Comparison of ENCODE assay signal across 8 cellular contexts in the genomic region with DNA sequence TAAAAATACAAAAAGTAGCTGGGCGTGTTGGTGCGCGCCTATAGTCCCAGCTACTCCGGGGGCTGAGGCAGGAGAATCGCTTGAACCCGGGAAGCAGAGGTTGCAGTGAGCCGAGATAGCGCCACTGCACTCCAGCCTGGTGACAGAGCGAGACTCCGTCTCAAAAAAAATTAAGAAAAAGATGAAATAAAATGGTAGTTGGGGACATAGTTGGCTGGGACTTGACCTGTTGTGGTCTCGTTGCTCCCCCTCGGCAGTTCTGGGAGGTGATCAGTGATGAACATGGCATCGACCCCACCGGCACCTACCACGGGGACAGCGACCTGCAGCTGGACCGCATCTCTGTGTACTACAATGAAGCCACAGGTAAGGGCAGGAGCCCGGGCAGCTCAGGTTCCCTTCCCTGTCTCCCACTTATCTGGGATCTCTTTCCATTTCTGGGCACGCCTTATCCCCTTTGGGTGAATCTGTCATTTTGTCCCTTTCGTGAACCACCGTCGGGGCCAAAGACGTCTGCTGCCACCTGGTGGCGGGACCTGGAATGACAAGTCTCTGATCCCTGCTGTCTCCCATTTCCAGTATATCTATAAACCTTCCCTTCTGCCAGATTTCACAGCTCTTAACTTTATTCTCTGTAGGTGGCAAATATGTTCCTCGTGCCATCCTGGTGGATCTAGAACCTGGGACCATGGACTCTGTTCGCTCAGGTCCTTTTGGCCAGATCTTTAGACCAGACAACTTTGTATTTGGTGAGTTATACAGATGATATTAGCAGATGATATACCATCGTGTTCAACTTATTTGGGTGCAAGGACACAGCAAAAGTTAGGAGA. TPM values are rescaled to one million over a fixed set of nuclear protein-coding genes. Genes with fewer than 3 reads are reported as not detected.
DNase-seq lines count a peak whose midpoint lies in the region; ATAC-seq, FAIRE-seq and TF ChIP-seq lines count a peak whose summit lies in the region.

No MANE protein-coding gene starts in this region.

- H3F3A ChIP-seq in GM23248 (ENCODE audit: insufficient read depth), result peaks cover 81% of the 10 kb centered on the region

- ATAC-seq in HepG2 (peak; percentile 0; the same call in 1 of the 3 replicates), GM18868 (IDR thresholded peaks at IDR 0.05; ENCODE audit: unreplicated experiment) (no peak)

- no peak overlapping the region for H2AFZ ChIP-seq in GM23248
- H2AFZ ChIP-seq in HepG2 (ENCODE audit: low read length), result no peak overlapping the region

- H4K20me1 ChIP-seq in GM23248 (ENCODE audit: insufficient read depth) (peaks cover 19% of the 10 kb centered on the region; the same call in 1 of the 2 replicates), HepG2 (ENCODE audit: insufficient read depth, low read length) (peaks cover 44% of the 10 kb centered on the region)

- intact Hi-C loops in HepG2 (cut with micrococcal nuclease; ENCODE audit: unreplicated experiment), result loop anchor here (1.0 to 5.0 kb wide), 4 partner anchors 35 to 240 kb away; no protein-coding TSS in a partner anchor

- TF ChIP-seq POLR2A in HepG2 (IDR thresholded peaks at IDR 0.05; ENCODE audit: insufficient read depth in 1 of 2, low read depth in 2 of 2, low read length in 2 of 2), result peak; percentile 50 to 63; a peak in 2 of 4 replicates

- DNase-seq in AG20443 (ENCODE audit: low spot score) (peak; percentile 66), GM23248 (peak; percentile 79), NCI-H526 (lab: John Stamatoyannopoulos, UW) (peak; percentile 66 to 80), dermis blood vessel endothelial cell (peak; percentile 88), HepG2 (ENCODE audit: low spot score) (peak; percentile 82)
- peak; percentile 82 to 87 for DNase-seq in activated CD4-positive, alpha-beta T cell treated with anti-CD3 and anti-CD28 coated beads, Interleukin-2, amount 50 U/mL, for 4 hours
- peak; percentile 88 for DNase-seq in stimulated activated CD4-positive, alpha-beta T cell treated with anti-CD3 and anti-CD28 coated beads, Interleukin-4, amount 100 ng/mL, for 24 hours

- peak overlapping the region; percentile 97 for H3K4me3 ChIP-seq in GM23248
- peak overlapping the region; percentile 89 to 94 (median 90); a peak in 5 of 6 replicates for H3K4me3 ChIP-seq in HepG2 (replicated peaks in 1 of 3; ENCODE audit: insufficient read depth in 1 of 3, low read depth in 2 of 3, low read length in 3 of 3)

- peak; percentile 96 for TF ChIP-seq CTCF in HepG2 (CRISPR knock-in tag; IDR thresholded peaks at IDR 0.05)

- 5% methylated on average over 27 of the region's 27 CpGs for WGBS in GM23248 (ENCODE audit: low coverage in 1 of 2, low lambda C conversion rate in 2 of 2, missing lambda C conversion rate in 2 of 2), 2 experiments
- WGBS in HepG2 (ENCODE audit: low lambda C conversion rate), result 31% methylated on average over 27 of the region's 27 CpGs

- POLR2A ChIA-PET in HepG2 (lab: Yijun Ruan, JAX), result interaction anchor here (0.9 to 5.0 kb wide), 17 partner anchors 8 to 191 kb away, joined by 3 to 92 read pairs (median 9); a partner anchor contains a TSS

- TF ChIP-seq EP300 in HepG2 (IDR thresholded peaks at IDR 0.05; ENCODE audit: low read depth in 2 of 2, low read length in 2 of 2), result no peak
- no peak for TF ChIP-seq EP300 in HepG2 (CRISPR knock-in tag; IDR thresholded peaks at IDR 0.05; ENCODE audit: borderline replicate concordance)

- BruUV-seq in HepG2 (replicated peaks; lab: Mats Ljungman, UMichigan), result no TSS peak

- no peaks in the 10 kb centered on the region for H3K27me3 ChIP-seq in GM23248 (replicated peaks; ENCODE audit: insufficient read depth)
- H3K27me3 ChIP-seq in HepG2 (ENCODE audit: control insufficient read depth in 1 of 2, insufficient read depth in 2 of 2, low read length in 2 of 2), result no peaks in the 10 kb centered on the region; a peak in 1 of 5 replicates

- H3K9me3 ChIP-seq in GM23248 (ENCODE audit: low read depth) (no peaks in the 10 kb centered on the region), HepG2 (ENCODE audit: low read length) (no peaks in the 10 kb centered on the region)

- H3K9ac ChIP-seq in GM23248, result peak overlapping the region; percentile 99
- H3K9ac ChIP-seq in HepG2 (ENCODE audit: insufficient read depth, low read depth, low read length), result peak overlapping the region; percentile 96

- H3K36me3 ChIP-seq in GM23248 (ENCODE audit: low read depth), result peaks cover 35% of the 10 kb centered on the region
- H3K36me3 ChIP-seq in HepG2 (replicated peaks in 1 of 2; ENCODE audit: control insufficient read depth in 1 of 2, insufficient read depth in 2 of 2, low read length in 2 of 2), result peaks cover 13 to 37% of the 10 kb centered on the region in 2 experiments

- H3K4me2 ChIP-seq in GM23248 (ENCODE audit: unreplicated experiment), result peak overlapping the region; percentile 93
- peak overlapping the region; percentile 82 for H3K4me2 ChIP-seq in HepG2 (ENCODE audit: low read depth, low read length)

- H3K4me1 ChIP-seq in GM23248 (ENCODE audit: insufficient read depth) (peaks cover 57% of the 10 kb centered on the region), HepG2 (ENCODE audit: insufficient read depth, low read length) (peaks cover 58% of the 10 kb centered on the region)

- peak; percentile 94 for TF ChIP-seq RAD21 in HepG2 (CRISPR knock-in tag; IDR thresholded peaks at IDR 0.05)

- FAIRE-seq in HepG2 (lab: Jason Lieb, UNC), result peak; percentile 73

- H3K79me2 ChIP-seq in GM23248 (ENCODE audit: insufficient read depth) (peaks cover 71% of the 10 kb centered on the region), HepG2 (ENCODE audit: insufficient read depth, low read length) (peaks cover 46% of the 10 kb centered on the region)

- H3K9me2 ChIP-seq in GM23248 (ENCODE audit: insufficient read depth), result no peaks in the 10 kb centered on the region

- peak overlapping the region; percentile 95 for H3K27ac ChIP-seq in GM23248
- H3K27ac ChIP-seq in HepG2 (ENCODE audit: extremely low read length, insufficient read depth, low read length), result peak overlapping the region; percentile 96

- in situ Hi-C loops in GM23248 (cut with MboI), result no loop called here
- in situ Hi-C loops in HepG2 (cut with HindIII; ENCODE audit: extremely low pct_ligation_motif_present, low pct_unique_long_range_greater_than_20kb), result loop anchor here (5.0 to 10.0 kb wide), 2 partner anchors 45 to 238 kb away; a partner anchor contains a TSS

- CTCF ChIA-PET in HepG2 (lab: Yijun Ruan, JAX; ENCODE audit: low intra/inter-chr PET ratio, low total read pairs), result interaction anchor here (0.8 to 3.5 kb wide), 10 partner anchors 8 to 155 kb away, joined by 3 to 130 read pairs (median 4); a partner anchor contains a TSS

RNA-seq across cellular contexts. Expression of a gene that starts 2.3 kb away (rescaled TPM):
- total RNA-seq in GM23248 (2014; rRNA removed; shearing (Covaris generic)), result 525 and 565 TPM in 2 replicates
- polyA plus RNA-seq in GM23248 (2016; fragmentation: Nextera tagmentation; extraction: Ambion mirVana) (491 and 520 TPM in 2 replicates), HepG2 (2011; rRNA removed) (980 and 1,163 TPM in 2 replicates)
- total RNA-seq in dermis blood vessel endothelial cell (301 and 692 TPM in 2 replicates), HepG2 (2016; rRNA removed; fragmentation: Illumina TruSeq; extraction: Trizol) (911 and 1,275 TPM in 2 replicates)
- total RNA-seq in HepG2 (2016; cell fraction: cytosol; rRNA removed; fragmentation: Illumina TruSeq; extraction: Trizol; ENCODE audit: low read depth), result 241 and 250 TPM in 2 replicates
- total RNA-seq in HepG2 (2016; cell fraction: insoluble cytoplasmic fraction; rRNA removed; fragmentation: Illumina TruSeq; extraction: Trizol), result 892 and 1,275 TPM in 2 replicates
- total RNA-seq in HepG2 (2016; cell fraction: membrane; rRNA removed; fragmentation: Illumina TruSeq; extraction: Trizol), result 542 and 545 TPM in 2 replicates
- total RNA-seq in HepG2 (2016; cell fraction: nucleus; rRNA removed; fragmentation: Illumina TruSeq; extraction: Trizol), result 386 and 402 TPM in 2 replicates
- 853 and 1,099 TPM in 2 replicates for polyA plus RNA-seq in HepG2 (2011; cell fraction: cytosol; rRNA removed)
- 241 and 246 TPM in 2 replicates for polyA plus RNA-seq in HepG2 (2011; cell fraction: nucleus; rRNA removed)
- 478 and 597 TPM in 2 replicates for polyA plus RNA-seq in HepG2 (2012)
- polyA plus RNA-seq in HepG2 (2016; cell fraction: cytosol; fragmentation: Illumina TruSeq; extraction: Trizol; ENCODE audit: low read depth), result 300 and 321 TPM in 2 replicates
- 2,019 and 2,085 TPM in 2 replicates for polyA plus RNA-seq in HepG2 (2016; cell fraction: insoluble cytoplasmic fraction; fragmentation: Illumina TruSeq; extraction: Trizol; ENCODE audit: low read depth)
- polyA plus RNA-seq in HepG2 (2016; cell fraction: membrane; fragmentation: Illumina TruSeq; extraction: Trizol; ENCODE audit: low read depth), result 586 and 657 TPM in 2 replicates
- polyA plus RNA-seq in HepG2 (2016; cell fraction: nucleus; fragmentation: Illumina TruSeq; extraction: Trizol; ENCODE audit: insufficient read depth, low read depth), result 686 and 716 TPM in 2 replicates
- polyA minus RNA-seq in HepG2 (2011; rRNA and poly(A)+ RNA removed; ENCODE audit: low replicate concordance), result 1,833 and 2,373 TPM in 2 replicates
- 412 and 479 TPM in 2 replicates for polyA minus RNA-seq in HepG2 (2011; cell fraction: cytosol; rRNA and poly(A)+ RNA removed)
- polyA minus RNA-seq in HepG2 (2011; cell fraction: nucleus; rRNA and poly(A)+ RNA removed), result 105 and 134 TPM in 2 replicates

RNA-seq across cellular contexts. Expression of a gene that starts 5.4 kb away (rescaled TPM):
- total RNA-seq in GM23248 (2014; rRNA removed; shearing (Covaris generic)), result 4.9 and 6.6 TPM in 2 replicates
- polyA plus RNA-seq in GM23248 (2016; fragmentation: Nextera tagmentation; extraction: Ambion mirVana) (6.7 and 7.1 TPM in 2 replicates), HepG2 (2011; rRNA removed) (11.7 and 14.0 TPM in 2 replicates)
- total RNA-seq in dermis blood vessel endothelial cell (6.3 and 12.5 TPM in 2 replicates), HepG2 (2016; rRNA removed; fragmentation: Illumina TruSeq; extraction: Trizol) (8.4 and 20.5 TPM in 2 replicates)
- total RNA-seq in HepG2 (2016; cell fraction: cytosol; rRNA removed; fragmentation: Illumina TruSeq; extraction: Trizol; ENCODE audit: low read depth), result 2.6 TPM in 2 replicates
- total RNA-seq in HepG2 (2016; cell fraction: insoluble cytoplasmic fraction; rRNA removed; fragmentation: Illumina TruSeq; extraction: Trizol), result 9.0 and 18.7 TPM in 2 replicates
- 7.6 TPM in 2 replicates for total RNA-seq in HepG2 (2016; cell fraction: membrane; rRNA removed; fragmentation: Illumina TruSeq; extraction: Trizol)
- total RNA-seq in HepG2 (2016; cell fraction: nucleus; rRNA removed; fragmentation: Illumina TruSeq; extraction: Trizol), result 18.3 and 20.9 TPM in 2 replicates
- 4.5 and 6.7 TPM in 2 replicates for polyA plus RNA-seq in HepG2 (2011; cell fraction: cytosol; rRNA removed)
- polyA plus RNA-seq in HepG2 (2011; cell fraction: nucleus; rRNA removed), result 39.8 and 42.9 TPM in 2 replicates
- polyA plus RNA-seq in HepG2 (2012), result 14.2 and 21.0 TPM in 2 replicates
- polyA plus RNA-seq in HepG2 (2016; cell fraction: cytosol; fragmentation: Illumina TruSeq; extraction: Trizol; ENCODE audit: low read depth), result 1.2 and 1.3 TPM in 2 replicates
- polyA plus RNA-seq in HepG2 (2016; cell fraction: insoluble cytoplasmic fraction; fragmentation: Illumina TruSeq; extraction: Trizol; ENCODE audit: low read depth), result 13.9 and 27.7 TPM in 2 replicates
- polyA plus RNA-seq in HepG2 (2016; cell fraction: membrane; fragmentation: Illumina TruSeq; extraction: Trizol; ENCODE audit: low read depth), result 2.2 and 3.4 TPM in 2 replicates
- polyA plus RNA-seq in HepG2 (2016; cell fraction: nucleus; fragmentation: Illumina TruSeq; extraction: Trizol; ENCODE audit: insufficient read depth, low read depth), result 66.8 and 94.4 TPM in 2 replicates
- 16.6 and 29.4 TPM in 2 replicates for polyA minus RNA-seq in HepG2 (2011; rRNA and poly(A)+ RNA removed; ENCODE audit: low replicate concordance)
- 8.0 and 10.3 TPM in 2 replicates for polyA minus RNA-seq in HepG2 (2011; cell fraction: cytosol; rRNA and poly(A)+ RNA removed)
- 7.6 and 9.1 TPM in 2 replicates for polyA minus RNA-seq in HepG2 (2011; cell fraction: nucleus; rRNA and poly(A)+ RNA removed)

RNA-seq across cellular contexts. Expression of a gene that starts 20.0 kb away (rescaled TPM):
- total RNA-seq in GM23248 (2014; rRNA removed; shearing (Covaris generic)), result 156 and 165 TPM in 2 replicates
- polyA plus RNA-seq in GM23248 (2016; fragmentation: Nextera tagmentation; extraction: Ambion mirVana) (162 and 171 TPM in 2 replicates), HepG2 (2011; rRNA removed) (130 and 150 TPM in 2 replicates)
- total RNA-seq in dermis blood vessel endothelial cell (71.5 and 124 TPM in 2 replicates), HepG2 (2016; rRNA removed; fragmentation: Illumina TruSeq; extraction: Trizol) (77.8 and 82.3 TPM in 2 replicates)
- total RNA-seq in HepG2 (2016; cell fraction: cytosol; rRNA removed; fragmentation: Illumina TruSeq; extraction: Trizol; ENCODE audit: low read depth), result 113 and 115 TPM in 2 replicates
- total RNA-seq in HepG2 (2016; cell fraction: insoluble cytoplasmic fraction; rRNA removed; fragmentation: Illumina TruSeq; extraction: Trizol), result 72.3 and 79.6 TPM in 2 replicates
- total RNA-seq in HepG2 (2016; cell fraction: membrane; rRNA removed; fragmentation: Illumina TruSeq; extraction: Trizol), result 145 and 152 TPM in 2 replicates
- total RNA-seq in HepG2 (2016; cell fraction: nucleus; rRNA removed; fragmentation: Illumina TruSeq; extraction: Trizol), result 43.2 and 49.0 TPM in 2 replicates
- polyA plus RNA-seq in HepG2 (2011; cell fraction: cytosol; rRNA removed), result 126 and 128 TPM in 2 replicates
- 139 and 173 TPM in 2 replicates for polyA plus RNA-seq in HepG2 (2011; cell fraction: nucleus; rRNA removed)
- 119 and 142 TPM in 2 replicates for polyA plus RNA-seq in HepG2 (2012)
- 217 and 220 TPM in 2 replicates for polyA plus RNA-seq in HepG2 (2016; cell fraction: cytosol; fragmentation: Illumina TruSeq; extraction: Trizol; ENCODE audit: low read depth)
- 116 and 125 TPM in 2 replicates for polyA plus RNA-seq in HepG2 (2016; cell fraction: insoluble cytoplasmic fraction; fragmentation: Illumina TruSeq; extraction: Trizol; ENCODE audit: low read depth)
- 219 and 220 TPM in 2 replicates for polyA plus RNA-seq in HepG2 (2016; cell fraction: membrane; fragmentation: Illumina TruSeq; extraction: Trizol; ENCODE audit: low read depth)
- polyA plus RNA-seq in HepG2 (2016; cell fraction: nucleus; fragmentation: Illumina TruSeq; extraction: Trizol; ENCODE audit: insufficient read depth, low read depth), result 146 and 154 TPM in 2 replicates
- 102 and 133 TPM in 2 replicates for polyA minus RNA-seq in HepG2 (2011; rRNA and poly(A)+ RNA removed; ENCODE audit: low replicate concordance)
- 49.8 and 51.9 TPM in 2 replicates for polyA minus RNA-seq in HepG2 (2011; cell fraction: cytosol; rRNA and poly(A)+ RNA removed)
- polyA minus RNA-seq in HepG2 (2011; cell fraction: nucleus; rRNA and poly(A)+ RNA removed), result 34.5 and 57.3 TPM in 2 replicates

RNA-seq across cellular contexts. Expression of a gene that starts 21.9 kb away (rescaled TPM):
- total RNA-seq in GM23248 (2014; rRNA removed; shearing (Covaris generic)), result 148 and 156 TPM in 2 replicates
- polyA plus RNA-seq in GM23248 (2016; fragmentation: Nextera tagmentation; extraction: Ambion mirVana) (76.4 and 82.1 TPM in 2 replicates), HepG2 (2011; rRNA removed) (131 and 151 TPM in 2 replicates)
- total RNA-seq in dermis blood vessel endothelial cell (74.4 and 134 TPM in 2 replicates), HepG2 (2016; rRNA removed; fragmentation: Illumina TruSeq; extraction: Trizol) (28.7 and 51.1 TPM in 2 replicates)
- total RNA-seq in HepG2 (2016; cell fraction: cytosol; rRNA removed; fragmentation: Illumina TruSeq; extraction: Trizol; ENCODE audit: low read depth), result 83.5 and 89.8 TPM in 2 replicates
- 25.7 and 52.1 TPM in 2 replicates for total RNA-seq in HepG2 (2016; cell fraction: insoluble cytoplasmic fraction; rRNA removed; fragmentation: Illumina TruSeq; extraction: Trizol)
- total RNA-seq in HepG2 (2016; cell fraction: membrane; rRNA removed; fragmentation: Illumina TruSeq; extraction: Trizol), result 91.3 and 101 TPM in 2 replicates
- 33.1 and 34.2 TPM in 2 replicates for total RNA-seq in HepG2 (2016; cell fraction: nucleus; rRNA removed; fragmentation: Illumina TruSeq; extraction: Trizol)
- 117 TPM in 2 replicates for polyA plus RNA-seq in HepG2 (2011; cell fraction: cytosol; rRNA removed)
- polyA plus RNA-seq in HepG2 (2011; cell fraction: nucleus; rRNA removed), result 111 and 130 TPM in 2 replicates
- polyA plus RNA-seq in HepG2 (2012), result 130 and 313 TPM in 2 replicates
- polyA plus RNA-seq in HepG2 (2016; cell fraction: cytosol; fragmentation: Illumina TruSeq; extraction: Trizol; ENCODE audit: low read depth), result 21.8 and 24.4 TPM in 2 replicates
- 28.6 and 30.4 TPM in 2 replicates for polyA plus RNA-seq in HepG2 (2016; cell fraction: insoluble cytoplasmic fraction; fragmentation: Illumina TruSeq; extraction: Trizol; ENCODE audit: low read depth)
- 23.7 and 25.1 TPM in 2 replicates for polyA plus RNA-seq in HepG2 (2016; cell fraction: membrane; fragmentation: Illumina TruSeq; extraction: Trizol; ENCODE audit: low read depth)
- 72.1 and 79.6 TPM in 2 replicates for polyA plus RNA-seq in HepG2 (2016; cell fraction: nucleus; fragmentation: Illumina TruSeq; extraction: Trizol; ENCODE audit: insufficient read depth, low read depth)
- 19.0 and 307 TPM in 2 replicates for polyA minus RNA-seq in HepG2 (2011; rRNA and poly(A)+ RNA removed; ENCODE audit: low replicate concordance)
- 213 and 378 TPM in 2 replicates for polyA minus RNA-seq in HepG2 (2011; cell fraction: cytosol; rRNA and poly(A)+ RNA removed)
- polyA minus RNA-seq in HepG2 (2011; cell fraction: nucleus; rRNA and poly(A)+ RNA removed), result 95.2 and 99.7 TPM in 2 replicates

RNA-seq across cellular contexts. Expression of a gene that starts 31.7 kb away (rescaled TPM):
- 5.8 and 6.2 TPM in 2 replicates for total RNA-seq in GM23248 (2014; rRNA removed; shearing (Covaris generic))
- 11.3 and 11.6 TPM in 2 replicates for polyA plus RNA-seq in GM23248 (2016; fragmentation: Nextera tagmentation; extraction: Ambion mirVana)
- total RNA-seq in dermis blood vessel endothelial cell, result 3.1 and 4.6 TPM in 2 replicates
- 7.4 and 16.0 TPM in 2 replicates for total RNA-seq in HepG2 (2016; rRNA removed; fragmentation: Illumina TruSeq; extraction: Trizol)
- total RNA-seq in HepG2 (2016; cell fraction: cytosol; rRNA removed; fragmentation: Illumina TruSeq; extraction: Trizol; ENCODE audit: low read depth), result 6.4 and 6.8 TPM in 2 replicates
- total RNA-seq in HepG2 (2016; cell fraction: insoluble cytoplasmic fraction; rRNA removed; fragmentation: Illumina TruSeq; extraction: Trizol), result 7.0 and 15.7 TPM in 2 replicates
- 11.0 and 11.6 TPM in 2 replicates for total RNA-seq in HepG2 (2016; cell fraction: membrane; rRNA removed; fragmentation: Illumina TruSeq; extraction: Trizol)
- total RNA-seq in HepG2 (2016; cell fraction: nucleus; rRNA removed; fragmentation: Illumina TruSeq; extraction: Trizol), result 13.6 and 15.9 TPM in 2 replicates
- 12.5 TPM in 2 replicates for polyA plus RNA-seq in HepG2 (2011; rRNA removed)
- 10.6 and 14.5 TPM in 2 replicates for polyA plus RNA-seq in HepG2 (2011; cell fraction: cytosol; rRNA removed)
- polyA plus RNA-seq in HepG2 (2011; cell fraction: nucleus; rRNA removed), result 11.7 and 12.5 TPM in 2 replicates
- 11.9 and 19.8 TPM in 2 replicates for polyA plus RNA-seq in HepG2 (2012)
- 16.1 and 17.3 TPM in 2 replicates for polyA plus RNA-seq in HepG2 (2016; cell fraction: cytosol; fragmentation: Illumina TruSeq; extraction: Trizol; ENCODE audit: low read depth)
- 19.1 and 23.6 TPM in 2 replicates for polyA plus RNA-seq in HepG2 (2016; cell fraction: insoluble cytoplasmic fraction; fragmentation: Illumina TruSeq; extraction: Trizol; ENCODE audit: low read depth)
- polyA plus RNA-seq in HepG2 (2016; cell fraction: membrane; fragmentation: Illumina TruSeq; extraction: Trizol; ENCODE audit: low read depth), result 27.9 and 29.1 TPM in 2 replicates
- 46.7 and 53.9 TPM in 2 replicates for polyA plus RNA-seq in HepG2 (2016; cell fraction: nucleus; fragmentation: Illumina TruSeq; extraction: Trizol; ENCODE audit: insufficient read depth, low read depth)
- 28.0 and 30.7 TPM in 2 replicates for polyA minus RNA-seq in HepG2 (2011; rRNA and poly(A)+ RNA removed; ENCODE audit: low replicate concordance)
- 9.8 and 11.5 TPM in 2 replicates for polyA minus RNA-seq in HepG2 (2011; cell fraction: cytosol; rRNA and poly(A)+ RNA removed)
- polyA minus RNA-seq in HepG2 (2011; cell fraction: nucleus; rRNA and poly(A)+ RNA removed), result 3.3 and 4.5 TPM in 2 replicates
